In genomic region chr5:69001605-69002004, GRCh38 we compare ENCODE assay signal across 1 cellular context.
TF ChIP-seq lines count a peak whose summit lies in the region.

No MANE protein-coding gene starts in this region.

TF ChIP-seq in K562, 482 proteins besides CTCF, POLR2A, EP300 and RAD21 (continued from another document):
- TF ChIP-seq JUND (IDR thresholded peaks at IDR 0.05; ENCODE audit: borderline replicate concordance, low read depth, low read length) (no peak), JUND (tag; IDR thresholded peaks at IDR 0.05; ENCODE audit: borderline replicate concordance, low read depth, low read length) (no peak), NFE2 (IDR thresholded peaks at IDR 0.05; ENCODE audit: low read depth) (no peak), CEBPG (CRISPR knock-in tag; IDR thresholded peaks at IDR 0.05) (no peak), CEBPG (tag; conservative IDR thresholded peaks at IDR 0.05 in 1 of 2, IDR thresholded peaks at IDR 0.05 in 1 of 2) (no peak), ZNF311 (CRISPR knock-in tag; IDR thresholded peaks at IDR 0.05) (no peak), NEUROD1 (IDR thresholded peaks at IDR 0.05; ENCODE audit: borderline replicate concordance, low read depth, low read length, partially characterized antibody) (no peak), GTF2F1 (IDR thresholded peaks at IDR 0.05; ENCODE audit: low read depth, low read length) (no peak)
- TF ChIP-seq, protein P1, sequence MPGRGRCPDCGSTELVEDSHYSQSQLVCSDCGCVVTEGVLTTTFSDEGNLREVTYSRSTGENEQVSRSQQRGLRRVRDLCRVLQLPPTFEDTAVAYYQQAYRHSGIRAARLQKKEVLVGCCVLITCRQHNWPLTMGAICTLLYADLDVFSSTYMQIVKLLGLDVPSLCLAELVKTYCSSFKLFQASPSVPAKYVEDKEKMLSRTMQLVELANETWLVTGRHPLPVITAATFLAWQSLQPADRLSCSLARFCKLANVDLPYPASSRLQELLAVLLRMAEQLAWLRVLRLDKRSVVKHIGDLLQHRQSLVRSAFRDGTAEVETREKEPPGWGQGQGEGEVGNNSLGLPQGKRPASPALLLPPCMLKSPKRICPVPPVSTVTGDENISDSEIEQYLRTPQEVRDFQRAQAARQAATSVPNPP (IDR thresholded peaks at IDR 0.05; ENCODE audit: borderline replicate concordance, insufficient read depth, insufficient read length): no peak
TF ChIP-seq in K562: peak in this region for 3.
